8 cellular contexts compared by ENCODE assay signal in the genomic region with DNA sequence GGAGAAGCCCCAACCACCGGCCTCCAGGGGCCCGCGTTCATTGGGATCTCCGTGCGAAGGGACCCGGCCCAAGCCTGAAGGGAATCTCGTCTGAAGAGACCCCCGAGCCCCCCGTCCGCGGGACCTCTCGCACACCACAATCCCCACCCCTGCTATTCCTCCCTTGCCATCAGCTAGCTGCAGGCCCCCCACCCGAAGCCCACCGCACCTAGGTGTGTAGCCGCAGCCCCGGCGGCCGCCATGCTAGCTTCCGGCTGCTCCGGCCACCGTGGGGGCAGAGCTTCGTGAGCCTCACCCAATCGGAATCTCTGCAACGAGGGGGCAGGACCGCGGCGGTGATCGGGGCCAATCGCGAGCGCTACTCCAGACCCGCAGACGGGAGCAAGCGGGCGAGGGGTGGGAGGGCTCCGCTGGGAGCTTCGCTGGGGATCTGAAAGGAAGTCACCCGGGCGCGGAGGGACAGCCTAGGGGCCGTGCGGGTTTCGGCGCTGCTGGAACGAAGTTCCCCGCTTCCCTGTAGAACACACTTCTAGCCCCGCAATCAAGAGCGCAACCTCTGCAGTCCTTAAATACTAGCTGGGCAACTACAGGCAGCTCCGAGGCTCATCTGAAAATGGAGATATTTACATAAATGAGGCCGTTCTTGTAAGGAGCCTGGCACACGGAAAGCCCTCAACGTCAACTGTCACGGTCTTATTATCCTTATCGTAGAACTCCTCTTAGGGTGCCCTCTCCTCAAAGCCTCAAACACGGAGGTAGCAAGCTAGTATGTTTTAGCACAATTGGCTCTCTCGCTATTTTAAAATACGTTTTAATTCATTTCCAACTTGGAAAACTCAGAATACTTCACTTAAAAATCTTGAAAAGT. TPM values are rescaled to one million over a fixed set of nuclear protein-coding genes. Genes with fewer than 3 reads are reported as not detected.
DNase-seq lines count a peak whose midpoint lies in the region; ATAC-seq and TF ChIP-seq lines count a peak whose summit lies in the region.

Gene PIGS, minus strand, starts transcription at position 270 of the 868 bp plus-strand sequence. Its CDS starts 28 bp downstream, at position 242.

- intact Hi-C loops in aorta (cut with DNase I), result no loop called here

- peak within 1 kb of the TSS; percentile 83 for H2AFZ ChIP-seq in hepatocyte

- TF ChIP-seq POLR2A in GM18505 (IDR thresholded peaks at IDR 0.05; ENCODE audit: borderline replicate concordance, extremely low read depth, insufficient read depth, insufficient read length), result peak; percentile 83

- H3K79me2 ChIP-seq in hepatocyte, result peaks cover 36% of the 10 kb centered on the region

- H3K36me3 ChIP-seq in hepatocyte (replicated peaks; ENCODE audit: insufficient read depth, low read depth) (no peaks in the 10 kb centered on the region), aorta (ENCODE audit: control insufficient read depth in 1 of 2, insufficient read depth in 2 of 2, low read length in 1 of 2) (no peaks in the 10 kb centered on the region)

- WGBS in hepatocyte (ENCODE audit: low lambda C conversion rate, missing lambda C conversion rate), result 3% methylated on average over 39 of the region's 57 CpGs
- whole genome bisulfite sequencing in aorta, 2 donors, result 0 to 1% methylated on average over 54 to 57 of the region's 57 CpGs

- DNase-seq in NCI-H2029 treated with DMSO at 0.1 percent for 48 hours (lab: John Stamatoyannopoulos, UW), result peak; percentile 71
- DNase-seq in T1000 (lab: John Stamatoyannopoulos, UW), result peak; percentile 90
- peak; percentile 97 for DNase-seq in astrocyte of the hippocampus (ENCODE audit: low read depth, low spot score)
- DNase-seq in hepatocyte (ENCODE audit: low spot score), result peak; percentile 96
- peak; percentile 84 for DNase-seq in renal cortical epithelial cell (ENCODE audit: low read depth)
- peak; percentile 97 to 98 for DNase-seq in aorta

- H3K4me3 ChIP-seq in hepatocyte, result peak within 1 kb of the TSS; percentile 61
- peak within 1 kb of the TSS; percentile 83 to 85 for H3K4me3 ChIP-seq in aorta (ENCODE audit: low read length in 2 of 2)

- H3K27me3 ChIP-seq in hepatocyte (no peaks in the 10 kb centered on the region), aorta (ENCODE audit: control insufficient read depth in 1 of 2, insufficient read depth in 2 of 2, low read length in 1 of 2) (no peaks in the 10 kb centered on the region)

- ATAC-seq in GM18505 (IDR thresholded peaks at IDR 0.05; ENCODE audit: unreplicated experiment) (peak; percentile 85), HG02973 (IDR thresholded peaks at IDR 0.05; ENCODE audit: unreplicated experiment) (peak; percentile 62), aorta (ENCODE audit: low FRiP score) (peak; percentile 98)

- H3K9me2 ChIP-seq in hepatocyte (replicated peaks; ENCODE audit: insufficient read depth), result no peaks in the 10 kb centered on the region

- H3K4me1 ChIP-seq in hepatocyte (ENCODE audit: insufficient read depth), result peaks cover 12% of the 10 kb centered on the region
- no peaks in the 10 kb centered on the region for H3K4me1 ChIP-seq in aorta (ENCODE audit: control insufficient read depth in 1 of 2, insufficient read depth in 2 of 2, low read length in 2 of 2)

- H3K9me3 ChIP-seq in hepatocyte (ENCODE audit: low read depth) (no peaks in the 10 kb centered on the region), aorta (ENCODE audit: control insufficient read depth, low read length) (no peaks in the 10 kb centered on the region)

- H4K20me1 ChIP-seq in hepatocyte (ENCODE audit: insufficient read depth, poor library complexity, severe bottlenecking), result no peaks in the 10 kb centered on the region

- H3K4me2 ChIP-seq in hepatocyte, result peak within 1 kb of the TSS; percentile 81

- H3K27ac ChIP-seq in hepatocyte (peak within 1 kb of the TSS; percentile 70), aorta (ENCODE audit: low read depth in 1 of 2, low read length in 2 of 2) (peak within 1 kb of the TSS; percentile 37 to 39)

- TF ChIP-seq CTCF in hepatocyte (IDR thresholded peaks at IDR 0.05; ENCODE audit: poor library complexity), result no peak

RNA-seq across cellular contexts. Expression of gene PIGS, which starts in this region (rescaled TPM):
- 39.5 and 59.1 TPM in 2 replicates for total RNA-seq in hepatocyte
- 65.4 and 78.2 TPM in 2 replicates for polyA plus RNA-seq in hepatocyte
- total RNA-seq in renal cortical epithelial cell, result 70.0 and 114 TPM in 2 replicates
- total RNA-seq in aorta, result 10 to 100 TPM; 33.5 to 38.7 TPM
- 10 to 100 TPM; 21.8 to 37.7 TPM for polyA plus RNA-seq in aorta

Comparison
In these comparisons a context has a peak if more than half of its experiments do, and no peak if none do; other contexts are left out.
1. Peak in every context shown above with its lines: DNase-seq, ATAC-seq, H3K4me3 ChIP-seq and H3K27ac ChIP-seq.